Comparison of ENCODE assay signal across 1 cellular context in genomic region chr2:6917761-6918421, GRCh38.
TF ChIP-seq lines count a peak whose summit lies in the region.

No MANE protein-coding gene starts in this region.

TF ChIP-seq in K562, 482 proteins besides CTCF, POLR2A, EP300 and RAD21 (continued from another document):
- TF ChIP-seq REST (CRISPR knock-in tag; IDR thresholded peaks at IDR 0.05; ENCODE audit: low read depth), result no peak
- peak; percentile 50 for TF ChIP-seq KDM5B (IDR thresholded peaks at IDR 0.05; ENCODE audit: insufficient replicate concordance, low read depth, low read length)
- TF ChIP-seq, protein P1, sequence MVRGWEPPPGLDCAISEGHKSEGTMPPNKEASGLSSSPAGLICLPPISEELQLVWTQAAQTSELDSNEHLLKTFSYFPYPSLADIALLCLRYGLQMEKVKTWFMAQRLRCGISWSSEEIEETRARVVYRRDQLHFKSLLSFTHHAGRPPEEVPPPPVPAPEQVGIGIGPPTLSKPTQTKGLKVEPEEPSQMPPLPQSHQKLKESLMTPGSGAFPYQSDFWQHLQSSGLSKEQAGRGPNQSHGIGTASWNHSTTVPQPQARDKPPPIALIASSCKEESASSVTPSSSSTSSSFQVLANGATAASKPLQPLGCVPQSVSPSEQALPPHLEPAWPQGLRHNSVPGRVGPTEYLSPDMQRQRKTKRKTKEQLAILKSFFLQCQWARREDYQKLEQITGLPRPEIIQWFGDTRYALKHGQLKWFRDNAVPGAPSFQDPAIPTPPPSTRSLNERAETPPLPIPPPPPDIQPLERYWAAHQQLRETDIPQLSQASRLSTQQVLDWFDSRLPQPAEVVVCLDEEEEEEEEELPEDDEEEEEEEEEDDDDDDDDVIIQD (CRISPR knock-in tag; IDR thresholded peaks at IDR 0.05), result no peak
- no peak for TF ChIP-seq ZNF79 (CRISPR knock-in tag; IDR thresholded peaks at IDR 0.05; ENCODE audit: low read depth)
- TF ChIP-seq, protein P2, sequence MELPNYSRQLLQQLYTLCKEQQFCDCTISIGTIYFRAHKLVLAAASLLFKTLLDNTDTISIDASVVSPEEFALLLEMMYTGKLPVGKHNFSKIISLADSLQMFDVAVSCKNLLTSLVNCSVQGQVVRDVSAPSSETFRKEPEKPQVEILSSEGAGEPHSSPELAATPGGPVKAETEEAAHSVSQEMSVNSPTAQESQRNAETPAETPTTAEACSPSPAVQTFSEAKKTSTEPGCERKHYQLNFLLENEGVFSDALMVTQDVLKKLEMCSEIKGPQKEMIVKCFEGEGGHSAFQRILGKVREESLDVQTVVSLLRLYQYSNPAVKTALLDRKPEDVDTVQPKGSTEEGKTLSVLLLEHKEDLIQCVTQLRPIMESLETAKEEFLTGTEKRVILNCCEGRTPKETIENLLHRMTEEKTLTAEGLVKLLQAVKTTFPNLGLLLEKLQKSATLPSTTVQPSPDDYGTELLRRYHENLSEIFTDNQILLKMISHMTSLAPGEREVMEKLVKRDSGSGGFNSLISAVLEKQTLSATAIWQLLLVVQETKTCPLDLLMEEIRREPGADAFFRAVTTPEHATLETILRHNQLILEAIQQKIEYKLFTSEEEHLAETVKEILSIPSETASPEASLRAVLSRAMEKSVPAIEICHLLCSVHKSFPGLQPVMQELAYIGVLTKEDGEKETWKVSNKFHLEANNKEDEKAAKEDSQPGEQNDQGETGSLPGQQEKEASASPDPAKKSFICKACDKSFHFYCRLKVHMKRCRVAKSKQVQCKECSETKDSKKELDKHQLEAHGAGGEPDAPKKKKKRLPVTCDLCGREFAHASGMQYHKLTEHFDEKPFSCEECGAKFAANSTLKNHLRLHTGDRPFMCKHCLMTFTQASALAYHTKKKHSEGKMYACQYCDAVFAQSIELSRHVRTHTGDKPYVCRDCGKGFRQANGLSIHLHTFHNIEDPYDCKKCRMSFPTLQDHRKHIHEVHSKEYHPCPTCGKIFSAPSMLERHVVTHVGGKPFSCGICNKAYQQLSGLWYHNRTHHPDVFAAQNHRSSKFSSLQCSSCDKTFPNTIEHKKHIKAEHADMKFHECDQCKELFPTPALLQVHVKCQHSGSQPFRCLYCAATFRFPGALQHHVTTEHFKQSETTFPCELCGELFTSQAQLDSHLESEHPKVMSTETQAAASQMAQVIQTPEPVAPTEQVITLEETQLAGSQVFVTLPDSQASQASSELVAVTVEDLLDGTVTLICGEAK (IDR thresholded peaks at IDR 0.05), result no peak
- TF ChIP-seq, protein P2 (CRISPR knock-in tag; IDR thresholded peaks at IDR 0.05), result no peak
- TF ChIP-seq GATA2 (CRISPR knock-in tag; IDR thresholded peaks at IDR 0.05), result no peak
- no peak for TF ChIP-seq SLC30A9 (CRISPR knock-in tag; IDR thresholded peaks at IDR 0.05)
- TF ChIP-seq ZBTB7A (IDR thresholded peaks at IDR 0.05; ENCODE audit: borderline replicate concordance, control insufficient read depth, low read depth, low read length), result peak; percentile 53; the same call in 1 of the 2 replicates
- TF ChIP-seq FUS (optimal IDR thresholded peaks at IDR 0.05; ENCODE audit: low read depth, low read length), result peak; percentile 47
- TF ChIP-seq POLR2AphosphoS2 (IDR thresholded peaks at IDR 0.05; ENCODE audit: low read length), result no peak
- TF ChIP-seq SNRNP70 (optimal IDR thresholded peaks at IDR 0.05; ENCODE audit: low read depth, low read length), result no peak
- no peak for TF ChIP-seq SRSF1 (IDR thresholded peaks at IDR 0.05; ENCODE audit: low read depth, low read length)
- TF ChIP-seq, protein P3, sequence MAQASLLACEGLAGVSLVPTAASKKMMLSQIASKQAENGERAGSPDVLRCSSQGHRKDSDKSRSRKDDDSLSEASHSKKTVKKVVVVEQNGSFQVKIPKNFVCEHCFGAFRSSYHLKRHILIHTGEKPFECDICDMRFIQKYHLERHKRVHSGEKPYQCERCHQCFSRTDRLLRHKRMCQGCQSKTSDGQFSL (CRISPR knock-in tag; IDR thresholded peaks at IDR 0.05), result no peak
- TF ChIP-seq, protein P3 (tag; IDR thresholded peaks at IDR 0.05), result no peak
- TF ChIP-seq ZNF12 (CRISPR knock-in tag; IDR thresholded peaks at IDR 0.05), result no peak
